In genomic region chr6:135568366-135568765, GRCh38 we compare ENCODE assay signal across 1 cellular context.
A peak's percentile ranks its signal among the peaks of the same experiment; 100 is the strongest.
TF ChIP-seq lines count a peak whose summit lies in the region.

No MANE protein-coding gene starts in this region.

TF ChIP-seq in GM12878, 131 proteins besides CTCF, POLR2A, EP300 and RAD21 (continued from another document):
- TF ChIP-seq PRDM15 (CRISPR knock-in tag; IDR thresholded peaks at IDR 0.05) (no peak), JUNB (IDR thresholded peaks at IDR 0.05) (no peak), E2F4 (IDR thresholded peaks at IDR 0.05; ENCODE audit: low read depth, low read length) (no peak), POU2F2 (IDR thresholded peaks at IDR 0.05; ENCODE audit: borderline replicate concordance, low read depth, low read length) (no peak), IRF3 (IDR thresholded peaks at IDR 0.05) (no peak), SP1 (IDR thresholded peaks at IDR 0.05; ENCODE audit: low read depth, low read length) (no peak), ZNF24 (IDR thresholded peaks at IDR 0.05) (no peak), CREM (IDR thresholded peaks at IDR 0.05; ENCODE audit: low read depth) (0 out of 2 replicates have a peak, but pooled peaks have one; percentile 62), PAX5 (IDR thresholded peaks at IDR 0.05; ENCODE audit: borderline replicate concordance, low read depth, low read length) (0 out of 2 replicates have a peak, but pooled peaks have one; percentile 25), BCL11A (IDR thresholded peaks at IDR 0.05; ENCODE audit: low read depth, low read length) (0 out of 2 replicates have a peak, but pooled peaks have one; percentile 48), TCF12 (IDR thresholded peaks at IDR 0.05; ENCODE audit: low read depth, low read length) (peak; percentile 70; the same call in 1 of the 2 replicates), TCF7 (IDR thresholded peaks at IDR 0.05; ENCODE audit: borderline replicate concordance) (no peak), TCF3 (IDR thresholded peaks at IDR 0.05; ENCODE audit: borderline replicate concordance, insufficient read depth, low read depth, low read length) (peak; percentile 72), NR2C2 (IDR thresholded peaks at IDR 0.05; ENCODE audit: borderline replicate concordance, control insufficient read depth, insufficient read length, low read depth) (no peak), SMAD5 (IDR thresholded peaks at IDR 0.05; ENCODE audit: low read depth) (no peak), USF1 (IDR thresholded peaks at IDR 0.05; ENCODE audit: borderline replicate concordance, extremely low read length, insufficient read depth, low read depth, low read length) (no peak), BMI1 (IDR thresholded peaks at IDR 0.05; ENCODE audit: borderline replicate concordance) (0 out of 2 replicates have a peak, but pooled peaks have one; percentile 36), BACH1 (IDR thresholded peaks at IDR 0.05; ENCODE audit: borderline replicate concordance) (no peak), CBX5 (IDR thresholded peaks at IDR 0.05; ENCODE audit: low read depth) (no peak), EZH2 (IDR thresholded peaks at IDR 0.05; ENCODE audit: borderline replicate concordance, control insufficient read depth, low read depth, low read length) (no peak)
